In the genomic region with DNA sequence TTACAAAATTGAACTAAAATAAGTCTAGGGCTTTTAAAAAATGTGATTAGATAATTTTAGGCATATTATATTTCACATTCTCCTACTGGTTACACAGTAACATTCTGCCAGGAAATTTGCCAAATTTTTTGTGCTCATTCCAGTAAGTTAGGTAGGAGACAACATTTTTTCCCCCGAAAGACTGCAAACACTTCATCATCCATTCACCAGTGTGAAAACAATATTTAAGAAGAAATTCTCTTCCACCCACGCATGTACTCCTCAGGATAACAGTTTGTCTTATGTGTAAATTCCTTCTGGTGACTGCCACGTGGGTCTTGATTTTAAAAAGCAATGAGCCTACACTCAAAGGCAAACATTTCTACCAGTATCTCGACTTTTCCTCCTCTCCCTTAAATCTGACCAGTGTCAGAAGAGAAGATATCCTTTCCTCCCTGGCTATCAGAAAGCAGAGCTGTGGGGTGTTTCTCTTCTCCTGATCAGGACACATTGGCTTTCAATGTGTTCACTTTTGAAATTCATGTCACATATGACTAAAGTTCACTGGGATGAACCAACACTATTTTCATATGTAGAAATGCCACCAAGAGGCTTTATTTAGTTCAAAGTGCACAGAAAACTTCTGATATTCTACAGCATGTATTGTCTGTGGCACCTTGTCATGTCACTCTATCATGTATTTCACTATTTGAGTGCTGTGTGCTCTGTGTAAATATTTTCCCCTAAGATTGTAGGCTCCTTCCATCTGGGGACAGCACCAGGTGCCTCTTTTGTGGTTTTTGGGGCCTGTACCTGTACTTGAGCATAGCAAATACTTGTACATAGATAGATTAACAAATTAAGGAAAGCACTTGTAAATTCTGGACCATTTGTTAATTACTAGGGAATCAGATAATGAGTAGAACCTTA, we compare ENCODE assay signal across 15 cellular contexts. TPM values are rescaled to one million over a fixed set of nuclear protein-coding genes. Genes with fewer than 3 reads are reported as not detected.
DNase-seq lines count a peak whose midpoint lies in the region; ATAC-seq and TF ChIP-seq lines count a peak whose summit lies in the region.
"Had no signal": no experiment of that assay in that cellular context is flagged by ENCODE, and none has a peak within 500 bp of the region (broad histone marks: within the 10 kb centered on the region; RNA-seq: fewer than 3 reads in every experiment).

No MANE protein-coding gene starts in this region.

- H3K4me1 Mint-ChIP-seq in activated naive CD4-positive, alpha-beta T cell treated with anti-CD3 and anti-CD28 coated beads, Interleukin-2, amount 10 ng/mL, durations not matched to agents 7 days and 5 days = peaks cover 5% of the 10 kb centered on the region
- H3K4me1 Mint-ChIP-seq: B cell had no signal

- no peaks in the 10 kb centered on the region for H3K36me3 ChIP-seq in left lung
- no peaks in the 10 kb centered on the region for H3K36me3 ChIP-seq in esophagus muscularis mucosa
- H3K36me3 ChIP-seq: cardiac muscle cell had no signal

- no peaks in the 10 kb centered on the region for H3K9me3 Mint-ChIP-seq in activated naive CD4-positive, alpha-beta T cell treated with anti-CD3 and anti-CD28 coated beads, Interleukin-2, amount 50 U/mL, for 72 hours
- H3K9me3 Mint-ChIP-seq in activated naive CD4-positive, alpha-beta T cell treated with anti-CD3 and anti-CD28 coated beads, Interleukin-2, amount 10 ng/mL, durations not matched to agents 7 days and 5 days = no peaks in the 10 kb centered on the region

- H3K27ac ChIP-seq in left lung = peak overlapping the region in 1 of 2 donors; percentile 17
- H3K27ac ChIP-seq in esophagus muscularis mucosa (replicated peaks in 1 of 4) = no peak overlapping the region
- H3K27ac ChIP-seq: cardiac muscle cell, parathyroid adenoma had no signal

- H3K36me3 Mint-ChIP-seq in activated naive CD4-positive, alpha-beta T cell treated with anti-CD3 and anti-CD28 coated beads, Interleukin-2, amount 50 U/mL, for 72 hours = peaks cover 0 to 6% of the 10 kb centered on the region in 2 donors
- H3K36me3 Mint-ChIP-seq in activated naive CD4-positive, alpha-beta T cell treated with anti-CD3 and anti-CD28 coated beads, Interleukin-2, amount 10 ng/mL, durations not matched to agents 7 days and 5 days = no peaks in the 10 kb centered on the region

- TF ChIP-seq POLR2A in esophagus muscularis mucosa (IDR thresholded peaks at IDR 0.05; ENCODE audit: low read depth) = no peak

- DNase-seq in activated naive CD4-positive, alpha-beta T cell treated with anti-CD3 and anti-CD28 coated beads, Interleukin-2, amount 50 U/mL, for 72 hours (ENCODE audit: low spot score in 2 of 2) = no peak
- no peak for DNase-seq in activated naive CD4-positive, alpha-beta T cell treated with anti-CD3 and anti-CD28 coated beads, Interleukin-2, amount 10 ng/mL, durations not matched to agents 7 days and 5 days
- peak; percentile 58 for DNase-seq in astrocyte of the hippocampus (ENCODE audit: low read depth, low spot score)
- no peak for DNase-seq in left lung
- peak; percentile 60 for DNase-seq in superior temporal gyrus (ENCODE audit: extremely low spot score)
- DNase-seq in DMS114 treated with DMSO at 0.1 percent for 48 hours (lab: John Stamatoyannopoulos, UW; ENCODE audit: unreplicated experiment) = no peak
- no peak for DNase-seq in esophagus muscularis mucosa (ENCODE audit: extremely low spot score)
- DNase-seq: activated CD4-positive, CD25-positive, alpha-beta regulatory T cell; DND-41; OCI-M1 had no signal

- no peaks in the 10 kb centered on the region for H3K4me1 ChIP-seq in left lung
- peaks cover 0 to 5% (median 0%) of the 10 kb centered on the region in 4 donors for H3K4me1 ChIP-seq in esophagus muscularis mucosa
- H3K4me1 ChIP-seq: parathyroid adenoma had no signal

- intact Hi-C loops in left lung (cut with DNase I) (no loop called here), esophagus muscularis mucosa (cut with DNase I) (no loop called here)

- H3K27ac Mint-ChIP-seq in activated naive CD4-positive, alpha-beta T cell treated with anti-CD3 and anti-CD28 coated beads, Interleukin-2, amount 50 U/mL, for 72 hours = no peak overlapping the region
- no peak overlapping the region for H3K27ac Mint-ChIP-seq in activated naive CD4-positive, alpha-beta T cell treated with anti-CD3 and anti-CD28 coated beads, Interleukin-2, amount 10 ng/mL, durations not matched to agents 7 days and 5 days
- H3K27ac Mint-ChIP-seq: B cell had no signal

- peaks cover 9% of the 10 kb centered on the region for H3K27me3 Mint-ChIP-seq in activated naive CD4-positive, alpha-beta T cell treated with anti-CD3 and anti-CD28 coated beads, Interleukin-2, amount 10 ng/mL, durations not matched to agents 7 days and 5 days

- TF ChIP-seq CTCF in left lung (IDR thresholded peaks at IDR 0.05) (no peak), esophagus muscularis mucosa (IDR thresholded peaks at IDR 0.05) (no peak)

- CTCF ChIA-PET in activated naive CD4-positive, alpha-beta T cell treated with anti-CD3 and anti-CD28 coated beads, Interleukin-2, amount 10 ng/mL, durations not matched to agents 7 days and 5 days (lab: Charles Lee) = no interaction called here

- no peak for TF ChIP-seq EP300 in esophagus muscularis mucosa (IDR thresholded peaks at IDR 0.05)

- peak; percentile 26 to 69 for ATAC-seq in activated naive CD4-positive, alpha-beta T cell treated with anti-CD3 and anti-CD28 coated beads, Interleukin-2, amount 50 U/mL, for 72 hours
- ATAC-seq in left lung = peak; percentile 49
- no peak for ATAC-seq in HG02852 (IDR thresholded peaks at IDR 0.05; ENCODE audit: unreplicated experiment)

- no peaks in the 10 kb centered on the region for H3K9me3 ChIP-seq in left lung
- H3K9me3 ChIP-seq in esophagus muscularis mucosa = no peaks in the 10 kb centered on the region

- H3K4me3 Mint-ChIP-seq in activated naive CD4-positive, alpha-beta T cell treated with anti-CD3 and anti-CD28 coated beads, Interleukin-2, amount 10 ng/mL, durations not matched to agents 7 days and 5 days = no peak overlapping the region
- H3K4me3 Mint-ChIP-seq: B cell had no signal

- H3K27me3 ChIP-seq in left lung = no peaks in the 10 kb centered on the region
- H3K27me3 ChIP-seq in esophagus muscularis mucosa = no peaks in the 10 kb centered on the region
- H3K27me3 ChIP-seq: cardiac muscle cell had no signal

- 35% methylated on average over 4 of the region's 4 CpGs for WGBS in esophagus muscularis mucosa

- no peak overlapping the region for H3K4me3 ChIP-seq in left lung
- H3K4me3 ChIP-seq in esophagus muscularis mucosa = no peak overlapping the region
- H3K4me3 ChIP-seq: cardiac muscle cell had no signal

RNA-seq across cellular contexts. Expression of a gene that starts 38.6 kb away (rescaled TPM):
- not detected for total RNA-seq in activated naive CD4-positive, alpha-beta T cell treated with anti-CD3 and anti-CD28 coated beads, Interleukin-2, amount 50 U/mL, for 72 hours
- total RNA-seq in left lung = 1 to 10 TPM in 1 of 2 donors, not detected in 1; 1.4 TPM
- not detected for total RNA-seq in esophagus muscularis mucosa
- total RNA-seq: B cell, cardiac muscle cell, endothelial cell of umbilical vein had no signal

RNA-seq across cellular contexts. Expression of a gene that starts 53.3 kb away (rescaled TPM):
- 1 to 10 TPM in 1 of 2 donors, not detected in 1; 1.9 TPM for total RNA-seq in activated naive CD4-positive, alpha-beta T cell treated with anti-CD3 and anti-CD28 coated beads, Interleukin-2, amount 50 U/mL, for 72 hours
- total RNA-seq in left lung (1 to 10 TPM; 5.1 to 8.9 TPM), esophagus muscularis mucosa (1 to 10 TPM in 1 of 4 donors, under 1 TPM in 1, not detected in 2; 0.83 to 5.4 TPM)
- total RNA-seq: B cell had no signal

Comparison
In these comparisons a context has a peak if more than half of its experiments do, and no peak if none do; other contexts are left out.
1. DNase-seq: peak in astrocyte of the hippocampus (single experiment) and superior temporal gyrus (single experiment); none in activated naive CD4-positive, alpha-beta T cell treated with anti-CD3 and anti-CD28 coated beads, Interleukin-2, amount 50 U/mL, for 72 hours (0 of 2), activated naive CD4-positive, alpha-beta T cell treated with anti-CD3 and anti-CD28 coated beads, Interleukin-2, amount 10 ng/mL, durations not matched to agents 7 days and 5 days (single experiment), left lung (0 of 2), DMS114 treated with DMSO at 0.1 percent for 48 hours (single experiment) and esophagus muscularis mucosa (single experiment).